ENCODE assay signal across 8 cellular contexts in genomic region chr16:10964039-10964890, GRCh38. TPM values are rescaled to one million over a fixed set of nuclear protein-coding genes. Genes with fewer than 3 reads are reported as not detected.
DNase-seq lines count a peak whose midpoint lies in the region; ATAC-seq and TF ChIP-seq lines count a peak whose summit lies in the region.

No MANE protein-coding gene starts in this region.

- WGBS in heart left ventricle, 4 donors = 37 to 41% (median 40%) methylated on average over 20 of the region's 20 CpGs

- peaks cover 0 to 33% (median 20%) of the 10 kb centered on the region in 12 donors for H3K4me1 ChIP-seq in heart left ventricle

- intact Hi-C loops in heart left ventricle (cut with DNase I) = loop anchor here in 5 of 10 donors (2.0 to 10.0 kb wide), 4 partner anchors 293 to 751 kb away; partner anchors contain the start of gene SOCS1 (in 1 of the 5)

- DNase-seq in DMS 273 treated with DMSO at 0.1 percent for 48 hours (lab: John Stamatoyannopoulos, UW) = peak; percentile 29
- peak; percentile 79 for DNase-seq in H7
- DNase-seq in NCI-H1105 (lab: John Stamatoyannopoulos, UW) = peak; percentile 69
- peak; percentile 63 to 84 (median 71) for DNase-seq in T-helper 1 cell
- DNase-seq in activated naive CD8-positive, alpha-beta T cell treated with anti-CD3 and anti-CD28 coated beads, Interleukin-2, amount 50 U/mL, for 16 hours (ENCODE audit: low read depth, low spot score) = peak; percentile 61
- peak; percentile 79 to 90 (median 84) for DNase-seq in heart left ventricle
- peak; percentile 59 for DNase-seq in renal cortical epithelial cell (ENCODE audit: low read depth)

- H3K36me3 ChIP-seq in H7 (replicated peaks; ENCODE audit: control insufficient read depth, insufficient read depth, low read length) (no peaks in the 10 kb centered on the region; the same call in 1 of the 2 replicates), heart left ventricle (peaks cover 4 to 40% (median 25%) of the 10 kb centered on the region in 9 donors)

- H3K9me3 ChIP-seq in heart left ventricle = no peaks in the 10 kb centered on the region

- no peak overlapping the region for H3K4me3 ChIP-seq in H7 (ENCODE audit: insufficient read depth, low read depth, low read length)
- H3K4me3 ChIP-seq in heart left ventricle = no peak overlapping the region

- TF ChIP-seq POLR2A in heart left ventricle (IDR thresholded peaks at IDR 0.05) = no peak

- H3K27ac ChIP-seq in heart left ventricle = peak overlapping the region in 2 of 12 donors; percentile 8 to 43

- no peaks in the 10 kb centered on the region for H3K27me3 ChIP-seq in H7 (ENCODE audit: control insufficient read depth, insufficient read depth, low read length)
- no peaks in the 10 kb centered on the region for H3K27me3 ChIP-seq in heart left ventricle

- ATAC-seq in heart left ventricle (peak; percentile 78 to 89 (median 84)), HG02973 (IDR thresholded peaks at IDR 0.05; ENCODE audit: unreplicated experiment) (no peak)

- peak; percentile 90 to 98 (median 94) for TF ChIP-seq CTCF in heart left ventricle (IDR thresholded peaks at IDR 0.05)

RNA-seq across cellular contexts. Expression of gene CLEC16A, which starts 19.9 kb away (rescaled TPM):
- total RNA-seq in H7 (2014; rRNA removed; shearing (Covaris generic)) = 12.0 and 15.1 TPM in 2 replicates
- 10 to 100 TPM; 20.3 to 41.1 (median 23.7) TPM for total RNA-seq in heart left ventricle
- polyA plus RNA-seq in heart left ventricle = 10 to 100 TPM; 13.8 to 28.5 TPM
- 13.2 and 48.3 TPM in 2 replicates for total RNA-seq in renal cortical epithelial cell

RNA-seq across cellular contexts. Expression of gene DEXI, which starts 22.0 kb away (rescaled TPM):
- total RNA-seq in H7 (2014; rRNA removed; shearing (Covaris generic)) = 55.9 and 63.1 TPM in 2 replicates
- 100 to 1,000 TPM in 3 of 9 donors, 10 to 100 TPM in 6; 57.2 to 141 (median 82.4) TPM for total RNA-seq in heart left ventricle
- 100 to 1,000 TPM in 1 of 2 donors, 10 to 100 TPM in 1; 99.9 to 119 TPM for polyA plus RNA-seq in heart left ventricle
- total RNA-seq in renal cortical epithelial cell = 29.2 and 47.1 TPM in 2 replicates

Comparison
In these comparisons a context has a peak if more than half of its experiments do, and no peak if none do; other contexts are left out.
1. DNase-seq: peak in every context shown above with its lines; median percentile 84 in heart left ventricle; 79 in H7; 71 in T-helper 1 cell; 69 in NCI-H1105; 61 in activated naive CD8-positive, alpha-beta T cell treated with anti-CD3 and anti-CD28 coated beads, Interleukin-2, amount 50 U/mL, for 16 hours; 59 in renal cortical epithelial cell; 29 in DMS 273 treated with DMSO at 0.1 percent for 48 hours.